Comparison of ENCODE assay signal across 16 cellular contexts in the genomic region with DNA sequence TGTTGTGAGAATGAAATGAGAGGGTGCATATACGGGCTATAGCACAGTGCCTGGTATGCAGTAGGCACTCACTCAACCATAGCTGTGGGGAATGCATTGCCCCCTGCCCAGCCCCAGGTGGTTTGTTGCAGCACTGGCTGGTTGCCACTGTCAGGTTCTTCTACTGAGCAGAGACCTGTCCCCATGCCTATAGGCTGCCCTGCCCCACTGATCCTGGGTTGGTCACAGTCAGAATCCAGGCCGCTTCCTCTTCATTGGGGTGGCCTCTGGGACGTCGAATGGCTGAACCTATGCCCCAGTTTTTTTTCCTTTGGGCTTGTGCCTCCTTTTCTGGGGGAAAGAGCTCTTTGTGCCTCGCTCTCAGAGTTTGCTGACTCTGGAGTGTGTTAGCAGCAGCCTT.
A peak's percentile ranks its signal among the peaks of the same experiment; 100 is the strongest.
DNase-seq lines count a peak whose midpoint lies in the region; ATAC-seq and TF ChIP-seq lines count a peak whose summit lies in the region.
"Had no signal": no experiment of that assay in that cellular context is flagged by ENCODE, and none has a peak within 500 bp of the region (broad histone marks: within the 10 kb centered on the region; RNA-seq: fewer than 3 reads in every experiment).

No MANE protein-coding gene starts in this region.

- no peak for ATAC-seq in HG03139 (IDR thresholded peaks at IDR 0.05; ENCODE audit: unreplicated experiment)
- no peak for ATAC-seq in GM21360 (IDR thresholded peaks at IDR 0.05; ENCODE audit: unreplicated experiment)

- peaks cover 33% of the 10 kb centered on the region for H3K4me1 ChIP-seq in adipocyte (ENCODE audit: control insufficient read depth, insufficient read depth, low read length)

- no peak overlapping the region for H3K4me3 ChIP-seq in adipocyte (ENCODE audit: low read length)
- no peak overlapping the region for H3K4me3 ChIP-seq in coronary artery

- H3K9me3 ChIP-seq in adipocyte (ENCODE audit: control insufficient read depth, low read length), result no peaks in the 10 kb centered on the region

- no peaks in the 10 kb centered on the region for H3K36me3 ChIP-seq in adipocyte (ENCODE audit: control insufficient read depth, insufficient read depth, low read length, severe bottlenecking)

- H3K9ac ChIP-seq in adipocyte (ENCODE audit: low read length), result peak overlapping the region; percentile 73

- H3K27me3 ChIP-seq in adipocyte (replicated peaks; ENCODE audit: control insufficient read depth, insufficient read depth, low read length), result peaks cover 13% of the 10 kb centered on the region

- no peak for TF ChIP-seq CTCF in coronary artery (IDR thresholded peaks at IDR 0.05)

- no peak for DNase-seq in adipocyte (ENCODE audit: low read depth)
- DNase-seq in coronary artery (ENCODE audit: low spot score), result peak; percentile 64
- DNase-seq in mesenteric fat pad (ENCODE audit: low spot score), result peak; percentile 57
- no peak for DNase-seq in activated CD4-positive, alpha-beta T cell treated with anti-CD3 and anti-CD28 coated beads, Interleukin-2, amount 50 U/mL, for 48 hours
- DNase-seq: DMS 273 treated with DMSO at 0.1 percent for 48 hours; KBM-7; NCI-H1048; NCI-H146; NCI-H226; NCI-H526; NK-92 treated with Interleukin-12 subunit alpha and Interleukin-12 subunit beta, amount 100 ng/mL, for 24 hours; OCI-M1; RPMI8226 had no signal

- H3K27ac ChIP-seq in coronary artery (peak overlapping the region in 1 of 2 donors; percentile 82), temporal lobe (ENCODE audit: low read depth, low read length) (peak overlapping the region; percentile 96)

Comparison
In these comparisons a context has a peak if more than half of its experiments do, and no peak if none do; other contexts are left out.
1. DNase-seq: peak in coronary artery (single experiment) and mesenteric fat pad (single experiment); none in adipocyte (single experiment) and activated CD4-positive, alpha-beta T cell treated with anti-CD3 and anti-CD28 coated beads, Interleukin-2, amount 50 U/mL, for 48 hours (0 of 2).